Comparison of ENCODE assay signal across 19 cellular contexts in the genomic region with DNA sequence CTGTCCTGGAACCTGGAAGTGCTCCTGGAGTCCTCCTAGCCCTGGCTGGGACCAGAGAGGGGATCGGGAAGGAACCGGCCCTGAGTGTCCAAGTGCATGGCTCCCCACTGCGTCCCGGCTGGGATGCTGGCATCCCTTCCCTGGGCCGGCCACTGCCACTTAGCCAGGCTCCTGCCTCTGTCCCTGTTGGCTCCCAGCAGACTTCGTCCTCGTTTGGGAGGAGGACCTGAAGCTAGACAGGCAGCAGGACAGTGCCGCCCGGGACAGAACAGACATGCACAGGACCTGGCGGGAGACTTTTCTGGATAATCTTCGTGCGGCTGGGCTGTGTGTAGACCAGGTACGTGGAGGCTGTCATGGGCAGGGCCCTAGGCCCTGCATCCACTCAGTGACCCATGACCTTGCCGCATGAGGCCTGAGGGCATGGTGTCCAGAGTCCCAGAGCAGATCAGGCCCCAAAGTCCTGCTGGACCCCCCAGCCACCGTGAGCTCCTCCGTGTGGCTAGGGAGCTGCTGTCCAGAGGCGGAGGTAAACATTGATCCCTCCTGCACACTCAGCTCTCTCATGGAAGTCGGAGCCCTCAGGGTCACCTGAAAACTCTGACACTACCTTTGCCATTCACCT.
"Had no signal": no experiment of that assay in that cellular context is flagged by ENCODE, and none has a peak within 500 bp of the region (broad histone marks: within the 10 kb centered on the region; RNA-seq: fewer than 3 reads in every experiment).

No MANE protein-coding gene starts in this region.

- H3K27me3 ChIP-seq: heart left ventricle, neutrophil, pancreas, sigmoid colon, upper lobe of left lung had no signal

- FAIRE-seq: pancreas had no signal

- H3K36me3 ChIP-seq: heart left ventricle, neutrophil, pancreas, sigmoid colon, thoracic aorta, upper lobe of left lung had no signal

- H3K27ac ChIP-seq: epithelial cell of prostate, heart left ventricle, neutrophil, pancreas, sigmoid colon, thoracic aorta, upper lobe of left lung had no signal

- ATAC-seq: activated CD4-positive, CD25-positive, alpha-beta regulatory T cell treated with anti-CD3 and anti-CD28 coated beads, Interleukin-2, amount 50 U/mL, for 24 hours; activated CD8-positive, alpha-beta T cell treated with anti-CD3 and anti-CD28 coated beads, Interleukin-2, amount 10 ng/mL, durations not matched to agents 7 days and 5 days; heart left ventricle; naive thymus-derived CD4-positive, alpha-beta T cell; pancreas; SK-N-SH treated with all-trans-retinoic acid at 6 μM for 48 hours had no signal

- DNase-seq: activated CD4-positive, alpha-beta T cell treated with anti-CD3 and anti-CD28 coated beads, Interleukin-2, amount 50 U/mL, for 1 hour; activated CD8-positive, alpha-beta T cell treated with anti-CD3 and anti-CD28 coated beads, Interleukin-2, amount 10 ng/mL, durations not matched to agents 7 days and 5 days; activated naive CD4-positive, alpha-beta T cell; amniotic stem cell; cortex of kidney; naive thymus-derived CD4-positive, alpha-beta T cell; pancreas; sigmoid colon; stimulated activated CD4-positive, alpha-beta T cell treated with anti-CD3 and anti-CD28 coated beads, Interleukin-2, amount 100 ng/mL, for 48 hours; stimulated activated naive CD4-positive, alpha-beta T cell treated with Interleukin-2 at 50 U/mL for 16 hours had no signal

- H3K4me1 ChIP-seq: heart left ventricle, pancreas, sigmoid colon, upper lobe of left lung had no signal

- H3K9me3 ChIP-seq: heart left ventricle, neutrophil, pancreas, sigmoid colon, thoracic aorta, upper lobe of left lung had no signal

- H3K4me3 ChIP-seq: heart left ventricle, lung, pancreas, sigmoid colon, smooth muscle cell, thoracic aorta, upper lobe of left lung had no signal
